In genomic region chr2:20868377-20868776, GRCh38 we compare ENCODE assay signal across 9 cellular contexts. TPM values are rescaled to one million over a fixed set of nuclear protein-coding genes. Genes with fewer than 3 reads are reported as not detected.
DNase-seq lines count a peak whose midpoint lies in the region; ATAC-seq and TF ChIP-seq lines count a peak whose summit lies in the region.
"Had no signal": no experiment of that assay in that cellular context is flagged by ENCODE, and none has a peak within 500 bp of the region (broad histone marks: within the 10 kb centered on the region; RNA-seq: fewer than 3 reads in every experiment).

No MANE protein-coding gene starts in this region.

- peaks cover 17 to 22% of the 10 kb centered on the region in 2 donors for H3K27me3 Mint-ChIP-seq in T-cell

- peak; percentile 52 for ATAC-seq in GM21786 (IDR thresholded peaks at IDR 0.05; ENCODE audit: unreplicated experiment)
- peak; percentile 71 to 94 (median 84) for ATAC-seq in T-cell (replicated peaks in 1 of 4)
- peak; percentile 35 for ATAC-seq in esophagus mucosa

- H3K27me3 ChIP-seq in MG63 = peaks cover 3% of the 10 kb centered on the region

- no peak overlapping the region for H3K27ac Mint-ChIP-seq in T-cell

- CTCF ChIA-PET in T-cell (lab: Charles Lee) = no interaction called here

- H3K36me3 Mint-ChIP-seq in T-cell = no peaks in the 10 kb centered on the region

- TF ChIP-seq CTCF in GM12864 (IDR thresholded peaks at IDR 0.05; ENCODE audit: low read depth, low read length, missing control alignments) = no peak

- peaks cover 6 to 12% (median 10%) of the 10 kb centered on the region in 3 donors for H3K4me1 Mint-ChIP-seq in T-cell

- POLR2A ChIA-PET in T-cell (lab: Charles Lee) = no interaction called here

- no peaks in the 10 kb centered on the region for H3K36me3 ChIP-seq in MG63

- DNase-seq in GM12864 (ENCODE audit: low read depth) (peak; percentile 15), T-cell (peak in 26 of 34 experiments; percentile 4 to 35 (median 16)), MG63 (no peak), inferior parietal cortex (ENCODE audit: extremely low spot score) (no peak), hippocampal formation (lab: John Stamatoyannopoulos, UW) (no peak), RKO (ENCODE audit: low spot score) (no peak)
- DNase-seq: C1 segment of cervical spinal cord had no signal

- H3K9me3 ChIP-seq in MG63 = no peaks in the 10 kb centered on the region

- H3K9me3 Mint-ChIP-seq in T-cell = no peaks in the 10 kb centered on the region

- no peak overlapping the region for H3K4me3 Mint-ChIP-seq in T-cell

- H3K4me3 ChIP-seq in GM12864 (ENCODE audit: low read depth, low read length) = no peak overlapping the region
- no peak overlapping the region for H3K4me3 ChIP-seq in MG63

RNA-seq across cellular contexts. Expression of gene LDAH, which starts 45.5 kb away (rescaled TPM):
- 10 to 100 TPM; 12.3 to 21.2 (median 18.1) TPM for total RNA-seq in T-cell
- 10.8 TPM for total RNA-seq in esophagus mucosa
- total RNA-seq in MG63 (2014; rRNA removed; shearing (Covaris generic); ENCODE audit: low replicate concordance) = 9.0 and 13.6 TPM in 2 replicates

Comparison
In these comparisons a context has a peak if more than half of its experiments do, and no peak if none do; other contexts are left out.
1. DNase-seq: peak in GM12864 (single experiment) and T-cell (26 of 34); none in MG63 (single experiment), inferior parietal cortex (single experiment), hippocampal formation (0 of 2) and RKO (single experiment).
2. Peak in every context shown above with its lines, with median percentiles within 50 percentile points of each other: ATAC-seq.